ENCODE assay signal across 25 cellular contexts in the genomic region with DNA sequence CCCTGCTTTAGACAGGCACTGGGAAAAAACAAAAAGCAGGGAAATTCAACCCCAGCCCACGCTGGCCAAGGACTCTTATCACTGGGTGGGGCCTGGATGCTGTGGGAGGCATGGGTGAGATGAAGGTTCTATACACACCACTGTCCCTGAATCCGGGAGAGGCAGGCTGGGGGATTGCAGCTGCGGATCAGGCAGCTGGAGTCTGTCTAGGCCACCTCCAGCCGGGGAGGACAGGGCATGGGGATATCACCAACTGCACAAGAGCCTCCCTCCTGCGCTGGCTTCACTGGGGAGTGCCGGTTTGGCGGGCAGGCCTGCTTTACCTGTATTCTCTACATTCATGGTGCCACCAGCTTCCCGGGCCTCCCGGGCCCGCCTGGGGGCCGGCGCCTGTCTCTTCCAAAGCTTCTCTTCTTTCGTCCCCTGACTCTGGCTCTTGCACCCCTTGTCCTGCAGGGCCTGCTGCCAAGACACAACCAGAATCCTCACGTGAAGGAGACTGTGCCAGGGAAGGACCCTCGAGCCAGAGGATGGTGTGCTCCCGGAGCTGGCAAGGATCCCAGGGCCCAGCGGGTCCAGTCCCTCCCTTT. TPM values are rescaled to one million over a fixed set of nuclear protein-coding genes. Genes with fewer than 3 reads are reported as not detected.
DNase-seq lines count a peak whose midpoint lies in the region; ATAC-seq and TF ChIP-seq lines count a peak whose summit lies in the region.
"Had no signal": no experiment of that assay in that cellular context is flagged by ENCODE, and none has a peak within 500 bp of the region (broad histone marks: within the 10 kb centered on the region; RNA-seq: fewer than 3 reads in every experiment).

No MANE protein-coding gene starts in this region.

- no peaks in the 10 kb centered on the region for H3K9me3 ChIP-seq in heart left ventricle
- no peaks in the 10 kb centered on the region for H3K9me3 ChIP-seq in endodermal cell (ENCODE audit: control insufficient read depth, low read length)
- no peaks in the 10 kb centered on the region for H3K9me3 ChIP-seq in smooth muscle cell (replicated peaks; ENCODE audit: low read depth)
- H3K9me3 ChIP-seq: breast epithelium, spleen had no signal

- intact Hi-C loops in heart left ventricle (cut with DNase I) = no loop called here
- intact Hi-C loops in Right ventricle myocardium inferior (cut with DNase I) = loop anchor here (5.0 kb wide), 1 partner anchor 39 kb away; no protein-coding TSS in a partner anchor

- ATAC-seq in heart left ventricle (peak in 2 of 4 donors; percentile 1 to 10), Right ventricle myocardium inferior (no peak), omental fat pad (ENCODE audit: low FRiP score) (peak; percentile 41), GM21360 (IDR thresholded peaks at IDR 0.05; ENCODE audit: unreplicated experiment) (no peak)
- no peak for ATAC-seq in stimulated activated naive B cell treated with anti-CD40 and anti-IgM and Interleukin-4, amounts not matched to agents 10 μg/mL and 1 μg/mL and 100 μg/mL, for 72 hours (replicated peaks)

- peaks cover 2% of the 10 kb centered on the region for H3K4me1 Mint-ChIP-seq in endodermal cell
- H3K4me1 Mint-ChIP-seq in stimulated activated naive B cell treated with anti-CD40 and anti-IgM and Interleukin-4, amounts not matched to agents 10 μg/mL and 1 μg/mL and 100 μg/mL, for 72 hours = peaks cover 0 to 8% of the 10 kb centered on the region in 2 donors
- H3K4me1 Mint-ChIP-seq: activated B cell treated with CpG ODN at 0.5 μM for 24 hours; activated naive CD4-positive, alpha-beta T cell treated with anti-CD3 and anti-CD28 coated beads, Interleukin-2, amount 10 ng/mL, durations not matched to agents 7 days and 5 days; CD8-positive, alpha-beta memory T cell had no signal

- H3K9me3 Mint-ChIP-seq in endodermal cell = no peaks in the 10 kb centered on the region
- H3K9me3 Mint-ChIP-seq in stimulated activated naive B cell treated with anti-CD40 and anti-IgM and Interleukin-4, amounts not matched to agents 10 μg/mL and 1 μg/mL and 100 μg/mL, for 72 hours = no peaks in the 10 kb centered on the region
- H3K9me3 Mint-ChIP-seq: activated B cell treated with CpG ODN at 0.5 μM for 24 hours; activated naive CD4-positive, alpha-beta T cell treated with anti-CD3 and anti-CD28 coated beads, Interleukin-2, amount 10 ng/mL, durations not matched to agents 7 days and 5 days; activated T-helper 1 cell treated with anti-CD3 and anti-CD28 coated beads, Interleukin-12 subunit alpha, Interleukin-12 subunit beta, Interleukin-2, Interleukin-4 antibody, amounts not matched to agents 30 ng/mL and 10 ng/mL and 1 ng/mL, durations not matched to agents 14 hours and 24 hours and 36 hours; CD8-positive, alpha-beta memory T cell; stimulated activated naive CD8-positive, alpha-beta T cell treated with anti-CD3 and anti-CD28 coated beads, Interleukin-15, Interleukin-2, amounts not matched to agents 100 ng/mL and 50 ng/mL, for 24 hours; type B pancreatic cell had no signal

- H3K79me2 ChIP-seq in smooth muscle cell (ENCODE audit: low read depth) = no peaks in the 10 kb centered on the region

- H3K27ac ChIP-seq in heart left ventricle (peak overlapping the region in 11 of 12 donors; percentile 31 to 87 (median 70)), endodermal cell (ENCODE audit: low read depth, low read length) (no peak overlapping the region), coronary artery (no peak overlapping the region), smooth muscle cell (ENCODE audit: low read depth) (no peak overlapping the region)
- H3K27ac ChIP-seq: GM23248 had no signal

- no peak overlapping the region for H3K9ac ChIP-seq in endodermal cell (ENCODE audit: extremely low read depth, low read length, poor library complexity, severe bottlenecking)
- no peak overlapping the region for H3K9ac ChIP-seq in smooth muscle cell (ENCODE audit: low read depth)
- H3K9ac ChIP-seq: GM23248 had no signal

- TF ChIP-seq CTCF in heart left ventricle (IDR thresholded peaks at IDR 0.05) (no peak), endodermal cell (conservative IDR thresholded peaks at IDR 0.05) (no peak), omental fat pad (IDR thresholded peaks at IDR 0.05) (no peak), coronary artery (IDR thresholded peaks at IDR 0.05) (no peak), smooth muscle cell (IDR thresholded peaks at IDR 0.05; ENCODE audit: borderline replicate concordance, insufficient read depth, poor library complexity, severe bottlenecking) (no peak)

- no peaks in the 10 kb centered on the region for H3F3A ChIP-seq in smooth muscle cell (ENCODE audit: low read depth)

- peaks cover 29% of the 10 kb centered on the region for H3K36me3 Mint-ChIP-seq in endodermal cell (ENCODE audit: low read depth)
- H3K36me3 Mint-ChIP-seq in stimulated activated naive B cell treated with anti-CD40 and anti-IgM and Interleukin-4, amounts not matched to agents 10 μg/mL and 1 μg/mL and 100 μg/mL, for 72 hours = no peaks in the 10 kb centered on the region
- H3K36me3 Mint-ChIP-seq: activated naive CD4-positive, alpha-beta T cell treated with anti-CD3 and anti-CD28 coated beads, Interleukin-2, amount 10 ng/mL, durations not matched to agents 7 days and 5 days; CD8-positive, alpha-beta memory T cell; type B pancreatic cell had no signal

- H3K4me2 ChIP-seq in smooth muscle cell = no peak overlapping the region

- H3K4me3 ChIP-seq in heart left ventricle (no peak overlapping the region), endodermal cell (ENCODE audit: low read length) (no peak overlapping the region), coronary artery (no peak overlapping the region), smooth muscle cell (no peak overlapping the region)
- H3K4me3 ChIP-seq: breast epithelium, GM23248, spleen had no signal

- DNase-seq in heart left ventricle = peak in 2 of 5 donors; percentile 30 to 66
- no peak for DNase-seq in Right ventricle myocardium inferior (ENCODE audit: missing footprints)
- DNase-seq in endodermal cell = no peak
- no peak for DNase-seq in omental fat pad (ENCODE audit: low spot score)
- DNase-seq in coronary artery (ENCODE audit: low spot score) = no peak
- DNase-seq in smooth muscle cell (lab: John Stamatoyannopoulos, UW; ENCODE audit: unreplicated experiment) = no peak
- DNase-seq in stimulated activated naive B cell treated with anti-CD40 and anti-IgM and Interleukin-4, amounts not matched to agents 10 μg/mL and 1 μg/mL and 100 μg/mL, for 72 hours = no peak
- DNase-seq: activated B cell treated with CpG ODN at 0.5 μM for 24 hours; activated CD4-positive, alpha-beta T cell treated with anti-CD3 and anti-CD28 coated beads, Interleukin-2, amount 50 U/mL, for 4 hours; activated naive CD4-positive, alpha-beta T cell treated with anti-CD3 and anti-CD28 coated beads, Interleukin-2, amount 10 ng/mL, durations not matched to agents 7 days and 5 days; amniotic stem cell; CD8-positive, alpha-beta memory T cell; cortex of kidney; glutamatergic neuron; GM23248; Karpas-422; left cardiac atrium; NCI-H774; spleen; stimulated activated CD4-positive, alpha-beta T cell treated with anti-CD3 and anti-CD28 coated beads, Interleukin-4, amount 100 ng/mL, for 4 hours had no signal

- WGBS in heart left ventricle, 4 donors = 45 to 52% (median 46%) methylated on average over 17 of the region's 17 CpGs
- WGBS in endodermal cell (ENCODE audit: insufficient coverage in 1 of 2, insufficient read length in 1 of 2), 2 experiments = 93 to 98% methylated on average over 8 to 17 of the region's 17 CpGs
- 89% methylated on average over 17 of the region's 17 CpGs for WGBS in smooth muscle cell (ENCODE audit: low lambda C conversion rate)

- no peak for TF ChIP-seq POLR2A in heart left ventricle (IDR thresholded peaks at IDR 0.05)

- no peak overlapping the region for H3K4me3 Mint-ChIP-seq in endodermal cell
- H3K4me3 Mint-ChIP-seq in stimulated activated naive B cell treated with anti-CD40 and anti-IgM and Interleukin-4, amounts not matched to agents 10 μg/mL and 1 μg/mL and 100 μg/mL, for 72 hours = no peak overlapping the region
- H3K4me3 Mint-ChIP-seq: activated B cell treated with CpG ODN at 0.5 μM for 24 hours; activated naive CD4-positive, alpha-beta T cell treated with anti-CD3 and anti-CD28 coated beads, Interleukin-2, amount 10 ng/mL, durations not matched to agents 7 days and 5 days; activated T-helper 1 cell treated with anti-CD3 and anti-CD28 coated beads, Interleukin-12 subunit alpha, Interleukin-12 subunit beta, Interleukin-2, Interleukin-4 antibody, amounts not matched to agents 30 ng/mL and 10 ng/mL and 1 ng/mL, durations not matched to agents 14 hours and 24 hours and 36 hours; CD8-positive, alpha-beta memory T cell; stimulated activated naive CD8-positive, alpha-beta T cell treated with anti-CD3 and anti-CD28 coated beads, Interleukin-15, Interleukin-2, amounts not matched to agents 100 ng/mL and 50 ng/mL, for 24 hours; type B pancreatic cell had no signal

- H3K4me1 ChIP-seq in heart left ventricle = peaks cover 6 to 61% (median 54%) of the 10 kb centered on the region in 12 donors
- no peaks in the 10 kb centered on the region for H3K4me1 ChIP-seq in endodermal cell (ENCODE audit: control insufficient read depth, insufficient read depth, low read length)
- no peaks in the 10 kb centered on the region for H3K4me1 ChIP-seq in smooth muscle cell (ENCODE audit: low read depth)
- H3K4me1 ChIP-seq: breast epithelium had no signal

- no peaks in the 10 kb centered on the region for H3K27me3 Mint-ChIP-seq in endodermal cell (ENCODE audit: insufficient read depth)
- no peaks in the 10 kb centered on the region for H3K27me3 Mint-ChIP-seq in stimulated activated naive B cell treated with anti-CD40 and anti-IgM and Interleukin-4, amounts not matched to agents 10 μg/mL and 1 μg/mL and 100 μg/mL, for 72 hours
- H3K27me3 Mint-ChIP-seq: stimulated activated naive CD8-positive, alpha-beta T cell treated with anti-CD3 and anti-CD28 coated beads, Interleukin-15, Interleukin-2, amounts not matched to agents 100 ng/mL and 50 ng/mL, for 24 hours; type B pancreatic cell had no signal

- peaks cover 66% of the 10 kb centered on the region for H4K20me1 ChIP-seq in smooth muscle cell (ENCODE audit: low read depth)

- H3K27me3 ChIP-seq in heart left ventricle = no peaks in the 10 kb centered on the region
- H3K27me3 ChIP-seq in endodermal cell (ENCODE audit: control insufficient read depth, insufficient read depth, low read length, poor library complexity, severe bottlenecking) = no peaks in the 10 kb centered on the region
- no peaks in the 10 kb centered on the region for H3K27me3 ChIP-seq in smooth muscle cell (ENCODE audit: low read depth)
- H3K27me3 ChIP-seq: breast epithelium, spleen had no signal

- peak overlapping the region; percentile 48 for H3K27ac Mint-ChIP-seq in endodermal cell
- no peak overlapping the region for H3K27ac Mint-ChIP-seq in stimulated activated naive B cell treated with anti-CD40 and anti-IgM and Interleukin-4, amounts not matched to agents 10 μg/mL and 1 μg/mL and 100 μg/mL, for 72 hours
- H3K27ac Mint-ChIP-seq: activated B cell treated with CpG ODN at 0.5 μM for 24 hours; activated naive CD4-positive, alpha-beta T cell treated with anti-CD3 and anti-CD28 coated beads, Interleukin-2, amount 10 ng/mL, durations not matched to agents 7 days and 5 days; activated T-helper 1 cell treated with anti-CD3 and anti-CD28 coated beads, Interleukin-12 subunit alpha, Interleukin-12 subunit beta, Interleukin-2, Interleukin-4 antibody, amounts not matched to agents 30 ng/mL and 10 ng/mL and 1 ng/mL, durations not matched to agents 14 hours and 24 hours and 36 hours; stimulated activated naive CD8-positive, alpha-beta T cell treated with anti-CD3 and anti-CD28 coated beads, Interleukin-15, Interleukin-2, amounts not matched to agents 100 ng/mL and 50 ng/mL, for 24 hours; type B pancreatic cell had no signal

- peaks cover 0 to 70% (median 50%) of the 10 kb centered on the region in 9 donors for H3K36me3 ChIP-seq in heart left ventricle
- peaks cover 54% of the 10 kb centered on the region for H3K36me3 ChIP-seq in endodermal cell (ENCODE audit: control insufficient read depth, insufficient read depth, low read length)
- no peaks in the 10 kb centered on the region for H3K36me3 ChIP-seq in smooth muscle cell (ENCODE audit: low read depth)
- H3K36me3 ChIP-seq: breast epithelium had no signal

- H2AFZ ChIP-seq in smooth muscle cell (ENCODE audit: low read depth) = no peak overlapping the region
- H2AFZ ChIP-seq: GM23248 had no signal

RNA-seq across cellular contexts. Expression of a gene that starts 13.9 kb away (rescaled TPM):
- 100 to 1,000 TPM in 1 of 9 donors, 10 to 100 TPM in 8; 46.1 to 105 (median 66.8) TPM for total RNA-seq in heart left ventricle
- polyA plus RNA-seq in heart left ventricle = 10 to 100 TPM; 61.1 to 64.4 TPM
- 55.3 TPM for total RNA-seq in Right ventricle myocardium inferior
- 10 to 100 TPM; 39.2 to 39.3 TPM for total RNA-seq in endodermal cell
- polyA plus RNA-seq in endodermal cell (2013, experiment 1 of 2) = 18.0 TPM
- 22.9 TPM for polyA plus RNA-seq in endodermal cell (2013, experiment 2 of 2)
- total RNA-seq in omental fat pad = 10 to 100 TPM; 41.5 to 96.9 (median 58.9) TPM
- 28.0 and 30.6 TPM in 2 replicates for total RNA-seq in smooth muscle cell
- 50.2 and 51.6 TPM in 2 replicates for polyA plus RNA-seq in smooth muscle cell

RNA-seq across cellular contexts. Expression of a gene that starts 52.8 kb away (rescaled TPM):
- 10 to 100 TPM; 10.6 to 20.5 (median 15.3) TPM for total RNA-seq in heart left ventricle
- 10 to 100 TPM in 1 of 2 donors, 1 to 10 TPM in 1; 8.0 to 19.1 TPM for polyA plus RNA-seq in heart left ventricle
- 8.5 TPM for total RNA-seq in Right ventricle myocardium inferior
- 10 to 100 TPM; 26.1 to 32.4 TPM for total RNA-seq in endodermal cell
- 35.1 TPM for polyA plus RNA-seq in endodermal cell (2013, experiment 1 of 2)
- polyA plus RNA-seq in endodermal cell (2013, experiment 2 of 2) = 29.6 TPM
- total RNA-seq in omental fat pad = 10 to 100 TPM in 3 of 4 donors, 1 to 10 TPM in 1; 8.7 to 23.5 (median 14.1) TPM
- 11.9 and 15.5 TPM in 2 replicates for total RNA-seq in smooth muscle cell
- 14.2 and 23.6 TPM in 2 replicates for polyA plus RNA-seq in smooth muscle cell

Comparison
In these comparisons a context has a peak if more than half of its experiments do, and no peak if none do; other contexts are left out.
1. H3K27ac ChIP-seq: peak in heart left ventricle (11 of 12); none in endodermal cell (single experiment), coronary artery (0 of 2) and smooth muscle cell (single experiment).